26 cellular contexts compared by ENCODE assay signal in genomic region chr15:60767134-60767824, GRCh38.
"Had no signal": no experiment of that assay in that cellular context is flagged by ENCODE, and none has a peak within 500 bp of the region (broad histone marks: within the 10 kb centered on the region; RNA-seq: fewer than 3 reads in every experiment).

No MANE protein-coding gene starts in this region.

- H3K27ac Mint-ChIP-seq: immature natural killer cell; natural killer cell treated with Interleukin-12 subunit alpha and Interleukin-12 subunit beta and Interleukin-15 and Interleukin-18, amount 100 ng/mL, for 72 hours; progenitor cell of endocrine pancreas; stimulated activated naive B cell treated with anti-CD40 and anti-IgM and Interleukin-4, amounts not matched to agents 10 μg/mL and 1 μg/mL and 100 μg/mL, for 72 hours had no signal

- H3K27me3 Mint-ChIP-seq: naive thymus-derived CD4-positive, alpha-beta T cell had no signal

- H3K36me3 Mint-ChIP-seq: stimulated activated naive B cell treated with anti-CD40 and anti-IgM and Interleukin-4, amounts not matched to agents 10 μg/mL and 1 μg/mL and 100 μg/mL, for 72 hours had no signal

- H3K4me1 ChIP-seq: left ventricle myocardium inferior, upper lobe of left lung had no signal

- DNase-seq: hypothalamus; immature natural killer cell; kidney; left ventricle myocardium inferior; midbrain; mucosa of descending colon; naive thymus-derived CD4-positive, alpha-beta T cell; ovary; stimulated activated CD4-positive, alpha-beta T cell treated with anti-CD3 and anti-CD28 coated beads, Interleukin-12 subunit alpha, Interleukin-12 subunit beta, amount 100 ng/mL, for 4 hours; stimulated activated CD4-positive, alpha-beta T cell treated with anti-CD3 and anti-CD28 coated beads, Interleukin-15, amount 100 ng/mL, for 24 hours; stimulated activated CD4-positive, alpha-beta T cell treated with anti-CD3 and anti-CD28 coated beads, Interleukin-2, amount 100 ng/mL, for 24 hours; stimulated activated CD4-positive, alpha-beta T cell treated with anti-CD3 and anti-CD28 coated beads, Interleukin-4, amount 100 ng/mL, for 1 hour; stimulated activated naive B cell treated with anti-CD40 and anti-IgM and Interleukin-4, amounts not matched to agents 10 μg/mL and 1 μg/mL and 100 μg/mL, for 72 hours; stimulated activated naive CD8-positive, alpha-beta T cell treated with anti-CD3 and anti-CD28 coated beads, Interleukin-15, Interleukin-2, amounts not matched to agents 100 U/mL and 50 U/mL, for 24 hours; stomach; testis; thyroid gland; transverse colon; upper lobe of left lung had no signal

- H3K4me1 Mint-ChIP-seq: immature natural killer cell; stimulated activated naive B cell treated with anti-CD40 and anti-IgM and Interleukin-4, amounts not matched to agents 10 μg/mL and 1 μg/mL and 100 μg/mL, for 72 hours had no signal

- H3K27ac ChIP-seq: left ventricle myocardium inferior, ovary, right atrium auricular region, stomach, testis, thyroid gland, transverse colon, upper lobe of left lung had no signal

- H3K4me3 ChIP-seq: left ventricle myocardium inferior, lung, mucosa of descending colon, ovary, right atrium auricular region, skin epidermis, stomach, testis, thyroid gland, transverse colon, upper lobe of left lung had no signal

- FAIRE-seq: islet of Langerhans, kidney had no signal

- H3K36me3 ChIP-seq: left ventricle myocardium inferior, ovary, right atrium auricular region, stomach, thyroid gland, transverse colon, upper lobe of left lung had no signal

- H3K4me3 Mint-ChIP-seq: immature natural killer cell; naive thymus-derived CD4-positive, alpha-beta T cell; natural killer cell treated with Interleukin-12 subunit alpha and Interleukin-12 subunit beta and Interleukin-15 and Interleukin-18, amount 100 ng/mL, for 72 hours; stimulated activated naive B cell treated with anti-CD40 and anti-IgM and Interleukin-4, amounts not matched to agents 10 μg/mL and 1 μg/mL and 100 μg/mL, for 72 hours had no signal

- H3K27me3 ChIP-seq: ovary, right atrium auricular region, stomach, testis, thyroid gland, transverse colon, upper lobe of left lung had no signal

- H3K9me3 ChIP-seq: mucosa of descending colon, testis, thyroid gland, transverse colon, upper lobe of left lung had no signal

- ATAC-seq: mucosa of descending colon; naive thymus-derived CD4-positive, alpha-beta T cell; natural killer cell treated with Interleukin-12 subunit alpha and Interleukin-12 subunit beta and Interleukin-15 and Interleukin-18, amount 100 ng/mL, for 72 hours; sciatic nerve; stimulated activated naive B cell treated with anti-CD40 and anti-IgM and Interleukin-4, amounts not matched to agents 10 μg/mL and 1 μg/mL and 100 μg/mL, for 72 hours; stimulated activated naive CD8-positive, alpha-beta T cell treated with anti-CD3 and anti-CD28 coated beads, Interleukin-15, Interleukin-2, amounts not matched to agents 100 U/mL and 50 U/mL, for 24 hours had no signal
